Comparison of ENCODE assay signal across 1 cellular context in the genomic region with DNA sequence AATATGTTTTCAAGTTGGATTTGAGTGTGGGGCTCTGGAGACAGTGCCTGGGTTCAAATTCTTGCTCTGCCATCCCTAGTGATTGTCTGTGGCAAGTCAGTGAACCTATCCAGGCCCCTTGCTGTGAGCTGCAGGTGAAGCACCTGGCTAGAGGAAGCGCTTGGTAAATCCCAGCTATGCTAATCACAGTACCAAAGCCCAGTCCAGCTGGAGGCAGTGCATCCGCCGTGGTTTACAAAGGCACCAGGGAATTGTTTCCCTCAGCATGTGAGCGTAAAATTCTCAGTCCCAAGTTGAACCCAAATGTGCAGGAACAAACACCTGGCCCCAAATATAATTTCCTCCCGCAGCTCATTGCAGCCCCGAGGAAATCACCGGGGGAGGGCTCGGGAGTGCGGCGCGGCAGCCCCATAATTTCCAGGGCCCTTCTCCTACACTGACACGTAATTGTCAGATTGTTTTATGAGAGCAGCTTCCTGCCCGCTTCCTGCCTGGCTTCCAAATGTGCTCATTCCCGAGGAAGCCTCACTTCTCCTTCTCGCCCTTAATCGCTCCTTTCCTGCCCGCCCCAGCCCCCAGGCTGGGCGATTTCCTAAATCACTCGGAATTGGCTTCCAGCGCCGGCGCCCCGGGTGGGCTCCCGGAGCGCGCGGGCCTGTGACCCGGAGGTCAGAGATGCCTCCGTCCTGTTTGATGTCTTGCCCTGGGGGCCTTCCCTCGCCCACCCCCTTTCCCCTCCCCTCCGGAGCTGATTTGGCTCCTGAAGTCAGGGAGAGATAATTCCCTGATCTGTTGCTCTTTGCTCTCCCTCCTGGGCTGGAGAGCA.
TF ChIP-seq lines count a peak whose summit lies in the region.

No MANE protein-coding gene starts in this region.

TF ChIP-seq in GM23338, 12 proteins besides CTCF, POLR2A, EP300 and RAD21 (continued from another document):
- TF ChIP-seq, protein P1, sequence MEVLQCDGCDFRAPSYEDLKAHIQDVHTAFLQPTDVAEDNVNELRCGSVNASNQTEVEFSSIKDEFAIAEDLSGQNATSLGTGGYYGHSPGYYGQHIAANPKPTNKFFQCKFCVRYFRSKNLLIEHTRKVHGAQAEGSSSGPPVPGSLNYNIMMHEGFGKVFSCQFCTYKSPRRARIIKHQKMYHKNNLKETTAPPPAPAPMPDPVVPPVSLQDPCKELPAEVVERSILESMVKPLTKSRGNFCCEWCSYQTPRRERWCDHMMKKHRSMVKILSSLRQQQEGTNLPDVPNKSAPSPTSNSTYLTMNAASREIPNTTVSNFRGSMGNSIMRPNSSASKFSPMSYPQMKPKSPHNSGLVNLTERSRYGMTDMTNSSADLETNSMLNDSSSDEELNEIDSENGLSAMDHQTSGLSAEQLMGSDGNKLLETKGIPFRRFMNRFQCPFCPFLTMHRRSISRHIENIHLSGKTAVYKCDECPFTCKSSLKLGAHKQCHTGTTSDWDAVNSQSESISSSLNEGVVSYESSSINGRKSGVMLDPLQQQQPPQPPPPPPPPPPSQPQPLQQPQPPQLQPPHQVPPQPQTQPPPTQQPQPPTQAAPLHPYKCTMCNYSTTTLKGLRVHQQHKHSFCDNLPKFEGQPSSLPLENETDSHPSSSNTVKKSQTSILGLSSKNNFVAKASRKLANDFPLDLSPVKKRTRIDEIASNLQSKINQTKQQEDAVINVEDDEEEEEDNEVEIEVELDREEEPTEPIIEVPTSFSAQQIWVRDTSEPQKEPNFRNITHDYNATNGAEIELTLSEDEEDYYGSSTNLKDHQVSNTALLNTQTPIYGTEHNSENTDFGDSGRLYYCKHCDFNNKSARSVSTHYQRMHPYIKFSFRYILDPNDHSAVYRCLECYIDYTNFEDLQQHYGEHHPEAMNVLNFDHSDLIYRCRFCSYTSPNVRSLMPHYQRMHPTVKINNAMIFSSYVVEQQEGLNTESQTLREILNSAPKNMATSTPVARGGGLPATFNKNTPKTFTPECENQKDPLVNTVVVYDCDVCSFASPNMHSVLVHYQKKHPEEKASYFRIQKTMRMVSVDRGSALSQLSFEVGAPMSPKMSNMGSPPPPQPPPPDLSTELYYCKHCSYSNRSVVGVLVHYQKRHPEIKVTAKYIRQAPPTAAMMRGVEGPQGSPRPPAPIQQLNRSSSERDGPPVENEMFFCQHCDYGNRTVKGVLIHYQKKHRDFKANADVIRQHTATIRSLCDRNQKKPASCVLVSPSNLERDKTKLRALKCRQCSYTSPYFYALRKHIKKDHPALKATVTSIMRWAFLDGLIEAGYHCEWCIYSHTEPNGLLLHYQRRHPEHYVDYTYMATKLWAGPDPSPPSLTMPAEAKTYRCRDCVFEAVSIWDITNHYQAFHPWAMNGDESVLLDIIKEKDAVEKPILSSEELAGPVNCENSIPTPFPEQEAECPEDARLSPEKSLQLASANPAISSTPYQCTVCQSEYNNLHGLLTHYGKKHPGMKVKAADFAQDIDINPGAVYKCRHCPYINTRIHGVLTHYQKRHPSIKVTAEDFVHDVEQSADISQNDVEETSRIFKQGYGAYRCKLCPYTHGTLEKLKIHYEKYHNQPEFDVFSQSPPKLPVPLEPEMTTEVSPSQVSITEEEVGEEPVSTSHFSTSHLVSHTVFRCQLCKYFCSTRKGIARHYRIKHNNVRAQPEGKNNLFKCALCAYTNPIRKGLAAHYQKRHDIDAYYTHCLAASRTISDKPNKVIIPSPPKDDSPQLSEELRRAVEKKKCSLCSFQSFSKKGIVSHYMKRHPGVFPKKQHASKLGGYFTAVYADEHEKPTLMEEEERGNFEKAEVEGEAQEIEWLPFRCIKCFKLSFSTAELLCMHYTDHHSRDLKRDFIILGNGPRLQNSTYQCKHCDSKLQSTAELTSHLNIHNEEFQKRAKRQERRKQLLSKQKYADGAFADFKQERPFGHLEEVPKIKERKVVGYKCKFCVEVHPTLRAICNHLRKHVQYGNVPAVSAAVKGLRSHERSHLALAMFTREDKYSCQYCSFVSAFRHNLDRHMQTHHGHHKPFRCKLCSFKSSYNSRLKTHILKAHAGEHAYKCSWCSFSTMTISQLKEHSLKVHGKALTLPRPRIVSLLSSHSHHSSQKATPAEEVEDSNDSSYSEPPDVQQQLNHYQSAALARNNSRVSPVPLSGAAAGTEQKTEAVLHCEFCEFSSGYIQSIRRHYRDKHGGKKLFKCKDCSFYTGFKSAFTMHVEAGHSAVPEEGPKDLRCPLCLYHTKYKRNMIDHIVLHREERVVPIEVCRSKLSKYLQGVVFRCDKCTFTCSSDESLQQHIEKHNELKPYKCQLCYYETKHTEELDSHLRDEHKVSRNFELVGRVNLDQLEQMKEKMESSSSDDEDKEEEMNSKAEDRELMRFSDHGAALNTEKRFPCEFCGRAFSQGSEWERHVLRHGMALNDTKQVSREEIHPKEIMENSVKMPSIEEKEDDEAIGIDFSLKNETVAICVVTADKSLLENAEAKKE (CRISPR knock-in tag; IDR thresholded peaks at IDR 0.05) = no peak
TF ChIP-seq in GM23338: peak in this region for 2.
